ENCODE assay signal across 34 cellular contexts in the genomic region with DNA sequence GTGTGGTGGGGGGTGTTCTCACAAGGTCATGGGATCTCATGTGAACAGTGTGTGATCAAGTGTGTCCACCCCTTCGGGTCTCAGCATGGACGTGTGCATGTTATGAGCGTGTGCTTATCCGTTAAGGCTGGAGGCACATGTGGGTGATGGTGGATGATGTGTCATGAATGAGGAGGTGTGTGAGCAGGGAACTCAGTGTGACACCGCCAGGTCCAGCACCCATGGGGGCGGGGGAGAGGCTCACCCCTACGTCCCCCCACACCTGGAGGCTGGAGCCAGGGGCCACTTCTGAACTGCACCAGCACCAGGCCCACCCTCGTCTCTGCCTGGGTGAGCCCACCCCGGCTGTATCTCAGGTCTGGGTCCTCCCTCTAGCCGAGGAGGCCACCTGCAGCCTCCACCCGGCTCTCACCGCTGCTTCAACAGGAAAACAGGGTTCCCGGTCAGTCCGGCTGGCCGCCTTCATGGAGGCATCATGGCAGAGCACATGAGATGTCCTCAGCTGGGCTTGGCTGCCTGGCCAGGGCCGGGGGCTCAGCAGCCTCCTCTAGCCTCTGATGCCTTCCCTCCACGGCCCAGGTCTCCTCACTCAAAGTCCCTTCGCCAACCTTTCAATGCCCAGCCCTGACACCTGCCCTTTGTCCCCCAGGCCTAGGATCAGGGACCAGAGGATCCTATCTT. TPM values are rescaled to one million over a fixed set of nuclear protein-coding genes. Genes with fewer than 3 reads are reported as not detected.
"Had no signal": no experiment of that assay in that cellular context is flagged by ENCODE, and none has a peak within 500 bp of the region (broad histone marks: within the 10 kb centered on the region; RNA-seq: fewer than 3 reads in every experiment).

No MANE protein-coding gene starts in this region.

- H3K27ac Mint-ChIP-seq: immature natural killer cell; mesothelial cell of epicardium; naive B cell; nephron progenitor cell; neural progenitor cell; progenitor cell of endocrine pancreas; stimulated activated naive B cell treated with anti-CD40 and anti-IgM and Interleukin-4, amounts not matched to agents 10 μg/mL and 1 μg/mL and 100 μg/mL, for 72 hours had no signal

- ATAC-seq: left colon; left lung; stimulated activated naive B cell treated with anti-CD40 and anti-IgM and Interleukin-4, amounts not matched to agents 10 μg/mL and 1 μg/mL and 100 μg/mL, for 72 hours had no signal

- H3K36me3 ChIP-seq: left lung, neural progenitor cell, ovary, right atrium auricular region, right lobe of liver, stomach, thyroid gland, transverse colon, upper lobe of left lung, vagina had no signal

- H3K9me3 ChIP-seq: left lung, ovary, right atrium auricular region, right lobe of liver, testis, thyroid gland, transverse colon, upper lobe of left lung, vagina had no signal

- H3K9me3 Mint-ChIP-seq: immature natural killer cell; mesothelial cell of epicardium; naive B cell; nephron progenitor cell; neural progenitor cell; stimulated activated naive B cell treated with anti-CD40 and anti-IgM and Interleukin-4, amounts not matched to agents 10 μg/mL and 1 μg/mL and 100 μg/mL, for 72 hours had no signal

- H3K4me1 ChIP-seq: left lung, neural progenitor cell, right atrium auricular region, right lobe of liver, stomach, testis, transverse colon, upper lobe of left lung, vagina had no signal

- H3K4me3 Mint-ChIP-seq: immature natural killer cell; mesothelial cell of epicardium; nephron progenitor cell; neural progenitor cell; stimulated activated naive B cell treated with anti-CD40 and anti-IgM and Interleukin-4, amounts not matched to agents 10 μg/mL and 1 μg/mL and 100 μg/mL, for 72 hours had no signal

- H3K27ac ChIP-seq: left lung, neural progenitor cell, ovary, right atrium auricular region, right lobe of liver, stomach, testis, thyroid gland, transverse colon, upper lobe of left lung, vagina had no signal

- H3K4me3 ChIP-seq: left lung, lung, neural progenitor cell, ovary, right atrium auricular region, right lobe of liver, smooth muscle cell, stomach, testis, thyroid gland, transverse colon, upper lobe of left lung, vagina had no signal

- H3K4me1 Mint-ChIP-seq: immature natural killer cell; mesothelial cell of epicardium; naive B cell; nephron progenitor cell; neural progenitor cell; stimulated activated naive B cell treated with anti-CD40 and anti-IgM and Interleukin-4, amounts not matched to agents 10 μg/mL and 1 μg/mL and 100 μg/mL, for 72 hours had no signal

- H3K36me3 Mint-ChIP-seq: immature natural killer cell; mesothelial cell of epicardium; naive B cell; neural progenitor cell; stimulated activated naive B cell treated with anti-CD40 and anti-IgM and Interleukin-4, amounts not matched to agents 10 μg/mL and 1 μg/mL and 100 μg/mL, for 72 hours had no signal

- H3K27me3 ChIP-seq: ovary, right atrium auricular region, right lobe of liver, testis, thyroid gland, upper lobe of left lung, vagina had no signal

- DNase-seq: hypothalamus; immature natural killer cell; left colon; left lung; mesendoderm; naive B cell; nephron progenitor cell; ovary; right lobe of liver; stimulated activated CD4-positive, alpha-beta T cell treated with anti-CD3 and anti-CD28 coated beads, Interleukin-1b, Interleukin-23, amount 100 ng/mL, for 48 hours; stimulated activated CD4-positive, alpha-beta T cell treated with anti-CD3 and anti-CD28 coated beads, Interleukin-2, amount 100 ng/mL, for 48 hours; stimulated activated CD4-positive, alpha-beta T cell treated with anti-CD3 and anti-CD28 coated beads, Interleukin-4, amount 100 ng/mL, for 4 hours; stimulated activated CD8-positive, alpha-beta memory T cell treated with anti-CD3 and anti-CD28 coated beads, Interleukin-4, amount 100 ng/mL, for 48 hours; stimulated activated naive B cell treated with anti-CD40 and anti-IgM and Interleukin-4, amounts not matched to agents 10 μg/mL and 1 μg/mL and 100 μg/mL, for 72 hours; stimulated activated naive CD8-positive, alpha-beta T cell treated with anti-CD3 and anti-CD28 coated beads, Interleukin-15, Interleukin-2, amounts not matched to agents 100 U/mL and 50 U/mL, for 24 hours; stomach; testis; thyroid gland; transverse colon had no signal

RNA-seq across cellular contexts. Expression of a gene that starts 34.2 kb away (rescaled TPM):
- total RNA-seq: mesothelial cell of epicardium, progenitor cell of endocrine pancreas, pulmonary artery endothelial cell, renal cortical epithelial cell, smooth muscle cell had no signal
- polyA plus RNA-seq: immature natural killer cell, smooth muscle cell had no signal

RNA-seq across cellular contexts. Expression of a gene that starts 38.9 kb away (rescaled TPM):
- total RNA-seq: left colon, left lung, liver, lung, mesothelial cell of epicardium, mononuclear cell, omental fat pad, ovary, pulmonary artery endothelial cell, renal cortical epithelial cell, right atrium auricular region, right lobe of liver, skeletal muscle tissue, smooth muscle cell, stomach, thyroid gland, transverse colon, upper lobe of left lung, urinary bladder, vagina had no signal
- polyA plus RNA-seq: immature natural killer cell, liver, smooth muscle cell, stomach, urinary bladder had no signal

RNA-seq across cellular contexts. Expression of a gene that starts 41.2 kb away (rescaled TPM):
- total RNA-seq: mesothelial cell of epicardium, progenitor cell of endocrine pancreas, pulmonary artery endothelial cell, renal cortical epithelial cell, smooth muscle cell had no signal
- polyA plus RNA-seq: immature natural killer cell, smooth muscle cell had no signal

RNA-seq across cellular contexts. Expression of a gene that starts 50.8 kb away (rescaled TPM):
- total RNA-seq: mesothelial cell of epicardium, progenitor cell of endocrine pancreas, pulmonary artery endothelial cell, renal cortical epithelial cell, smooth muscle cell had no signal
- polyA plus RNA-seq: immature natural killer cell, smooth muscle cell had no signal
